Comparison of ENCODE assay signal across 1 cellular context in the genomic region with DNA sequence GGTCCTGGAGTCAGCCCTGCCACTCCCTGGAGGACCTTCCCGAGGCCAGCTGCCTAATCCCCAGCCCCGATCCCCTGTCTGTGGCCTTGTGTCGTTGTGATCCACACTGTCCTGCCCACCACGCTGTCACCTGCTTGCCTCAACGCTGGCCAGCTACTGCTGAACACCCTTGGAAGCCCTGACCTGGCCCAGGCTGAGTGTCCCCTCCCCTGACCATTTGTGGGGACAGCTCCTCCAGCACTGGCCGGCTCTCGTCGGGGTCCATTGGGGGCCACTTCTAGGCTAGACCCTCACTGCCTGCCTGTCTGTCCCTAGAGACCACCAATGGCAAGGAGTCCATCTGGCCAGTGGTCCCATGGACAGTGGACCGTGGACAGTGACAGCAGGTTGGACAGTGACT.
TF ChIP-seq lines count a peak whose summit lies in the region.

No MANE protein-coding gene starts in this region.

TF ChIP-seq in HepG2, 621 proteins besides CTCF, POLR2A, EP300 and RAD21 (continued from another document):
- TF ChIP-seq, protein P1, sequence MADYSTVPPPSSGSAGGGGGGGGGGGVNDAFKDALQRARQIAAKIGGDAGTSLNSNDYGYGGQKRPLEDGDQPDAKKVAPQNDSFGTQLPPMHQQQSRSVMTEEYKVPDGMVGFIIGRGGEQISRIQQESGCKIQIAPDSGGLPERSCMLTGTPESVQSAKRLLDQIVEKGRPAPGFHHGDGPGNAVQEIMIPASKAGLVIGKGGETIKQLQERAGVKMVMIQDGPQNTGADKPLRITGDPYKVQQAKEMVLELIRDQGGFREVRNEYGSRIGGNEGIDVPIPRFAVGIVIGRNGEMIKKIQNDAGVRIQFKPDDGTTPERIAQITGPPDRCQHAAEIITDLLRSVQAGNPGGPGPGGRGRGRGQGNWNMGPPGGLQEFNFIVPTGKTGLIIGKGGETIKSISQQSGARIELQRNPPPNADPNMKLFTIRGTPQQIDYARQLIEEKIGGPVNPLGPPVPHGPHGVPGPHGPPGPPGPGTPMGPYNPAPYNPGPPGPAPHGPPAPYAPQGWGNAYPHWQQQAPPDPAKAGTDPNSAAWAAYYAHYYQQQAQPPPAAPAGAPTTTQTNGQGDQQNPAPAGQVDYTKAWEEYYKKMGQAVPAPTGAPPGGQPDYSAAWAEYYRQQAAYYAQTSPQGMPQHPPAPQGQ (CRISPR knock-in tag; IDR thresholded peaks at IDR 0.05; ENCODE audit: borderline replicate concordance): no peak
- TF ChIP-seq, protein P2, sequence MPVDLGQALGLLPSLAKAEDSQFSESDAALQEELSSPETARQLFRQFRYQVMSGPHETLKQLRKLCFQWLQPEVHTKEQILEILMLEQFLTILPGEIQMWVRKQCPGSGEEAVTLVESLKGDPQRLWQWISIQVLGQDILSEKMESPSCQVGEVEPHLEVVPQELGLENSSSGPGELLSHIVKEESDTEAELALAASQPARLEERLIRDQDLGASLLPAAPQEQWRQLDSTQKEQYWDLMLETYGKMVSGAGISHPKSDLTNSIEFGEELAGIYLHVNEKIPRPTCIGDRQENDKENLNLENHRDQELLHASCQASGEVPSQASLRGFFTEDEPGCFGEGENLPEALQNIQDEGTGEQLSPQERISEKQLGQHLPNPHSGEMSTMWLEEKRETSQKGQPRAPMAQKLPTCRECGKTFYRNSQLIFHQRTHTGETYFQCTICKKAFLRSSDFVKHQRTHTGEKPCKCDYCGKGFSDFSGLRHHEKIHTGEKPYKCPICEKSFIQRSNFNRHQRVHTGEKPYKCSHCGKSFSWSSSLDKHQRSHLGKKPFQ (CRISPR knock-in tag; IDR thresholded peaks at IDR 0.05; ENCODE audit: insufficient replicate concordance): no peak
